Comparison of ENCODE assay signal across 8 cellular contexts in genomic region chr6:42661540-42662153, GRCh38.
A peak's percentile ranks its signal among the peaks of the same experiment; 100 is the strongest.
DNase-seq lines count a peak whose midpoint lies in the region; ATAC-seq and TF ChIP-seq lines count a peak whose summit lies in the region.

No MANE protein-coding gene starts in this region.

- peak; percentile 59 for DNase-seq in Caki2 (ENCODE audit: low read depth)
- DNase-seq in KBM-7, result peak; percentile 91
- DNase-seq in OCI-LY7 (ENCODE audit: low spot score), result peak; percentile 81
- DNase-seq in activated T-cell treated with anti-CD3 and anti-CD28 coated beads for 24 hours (ENCODE audit: low read depth), result peak; percentile 76
- DNase-seq in naive thymus-derived CD4-positive, alpha-beta T cell, result peak; percentile 73 to 89 (median 81)
- peak; percentile 50 to 58 for DNase-seq in stimulated activated CD8-positive, alpha-beta memory T cell treated with anti-CD3 and anti-CD28 coated beads, Interleukin-7, amount 100 ng/mL, for 48 hours (ENCODE audit: extremely low read depth in 1 of 2, low read depth in 1 of 2)

- peaks cover 84% of the 10 kb centered on the region for H3K36me3 ChIP-seq in OCI-LY7 (ENCODE audit: insufficient read depth, low read length)
- H3K36me3 ChIP-seq in naive thymus-derived CD4-positive, alpha-beta T cell (ENCODE audit: control insufficient read depth in 2 of 3, insufficient read depth in 3 of 3, low read length in 3 of 3), result peaks cover 19 to 53% (median 52%) of the 10 kb centered on the region in 3 experiments

- H3K9me2 ChIP-seq in OCI-LY7 (ENCODE audit: insufficient read depth, low read length), result no peaks in the 10 kb centered on the region

- no peaks in the 10 kb centered on the region for H3K9me3 ChIP-seq in OCI-LY7 (ENCODE audit: low read length)
- no peaks in the 10 kb centered on the region for H3K9me3 ChIP-seq in naive thymus-derived CD4-positive, alpha-beta T cell (ENCODE audit: control insufficient read depth in 2 of 3, low read length in 3 of 3)

- H3K79me2 ChIP-seq in OCI-LY7 (ENCODE audit: insufficient read depth, low read depth, low read length), result no peaks in the 10 kb centered on the region

- CTCF ChIA-PET in OCI-LY7 (lab: Charles Lee; ENCODE audit: unreplicated experiment), result interaction anchor here (0.6 to 1.2 kb wide), 4 partner anchors 65 to 218 kb away, joined by 3 to 9 read pairs (median 3); partner anchors contain the start of gene RPL7L1
- CTCF ChIA-PET in naive thymus-derived CD4-positive, alpha-beta T cell (lab: Charles Lee), result interaction anchor here (0.5 to 4.0 kb wide), 29 partner anchors 8 to 830 kb away, joined by 3 to 50 read pairs (median 4); partner anchors contain the start of genes RPL7L1 and TBCC

- POLR2A ChIA-PET in OCI-LY7 (lab: Charles Lee), result no interaction called here
- POLR2A ChIA-PET in naive thymus-derived CD4-positive, alpha-beta T cell (lab: Charles Lee), result interaction anchor here (0.5 to 3.5 kb wide), 17 partner anchors 12 to 529 kb away, joined by 3 to 25 read pairs (median 4); partner anchors contain the start of genes BICRAL, RPL7L1 and TBCC

- H3K4me1 ChIP-seq in OCI-LY7 (ENCODE audit: insufficient read depth, low read length, poor library complexity, severe bottlenecking), result no peaks in the 10 kb centered on the region
- no peaks in the 10 kb centered on the region for H3K4me1 ChIP-seq in naive thymus-derived CD4-positive, alpha-beta T cell (ENCODE audit: control insufficient read depth in 2 of 2, insufficient read depth in 2 of 2, low read length in 2 of 2)

- in situ Hi-C loops in Caki2 (cut with HindIII; ENCODE audit: low pct_unique_long_range_greater_than_20kb, low sequenced_read_pairs) (no loop called here), KBM-7 (cut with MboI; ENCODE audit: low pct_unique_long_range_greater_than_20kb, low sequenced_read_pairs) (loop anchor here (25.0 kb wide), 1 partner anchor 201 kb away; no protein-coding TSS in a partner anchor)

- no peak overlapping the region for H3K27ac ChIP-seq in OCI-LY7 (ENCODE audit: low read depth, low read length, poor library complexity, severe bottlenecking)
- H3K27ac ChIP-seq in naive thymus-derived CD4-positive, alpha-beta T cell (ENCODE audit: low read depth, low read length), result no peak overlapping the region

- peak; percentile 100 for TF ChIP-seq CTCF in OCI-LY7 (conservative IDR thresholded peaks at IDR 0.05; ENCODE audit: low read length)

- H2AFZ ChIP-seq in OCI-LY7 (ENCODE audit: low read length), result no peak overlapping the region

- no peaks in the 10 kb centered on the region for H3K27me3 Mint-ChIP-seq in naive thymus-derived CD4-positive, alpha-beta T cell

- no peak overlapping the region for H3K4me2 ChIP-seq in OCI-LY7 (ENCODE audit: low read length)

- H4K20me1 ChIP-seq in OCI-LY7 (ENCODE audit: insufficient read depth, low read length), result no peaks in the 10 kb centered on the region

- ATAC-seq in esophagus mucosa (peak; percentile 89), GM21717 (IDR thresholded peaks at IDR 0.05; ENCODE audit: unreplicated experiment) (no peak)
- peak; percentile 99 for ATAC-seq in naive thymus-derived CD4-positive, alpha-beta T cell

- H3K4me3 Mint-ChIP-seq in naive thymus-derived CD4-positive, alpha-beta T cell, result no peak overlapping the region

- H3K27me3 ChIP-seq in naive thymus-derived CD4-positive, alpha-beta T cell (ENCODE audit: control insufficient read depth in 2 of 2, insufficient read depth in 2 of 2, low read length in 2 of 2), result no peaks in the 10 kb centered on the region

- intact Hi-C loops in OCI-LY7 (cut with micrococcal nuclease; ENCODE audit: unreplicated experiment), result loop anchor here (1.0 kb wide), 3 partner anchors 65 to 238 kb away; no protein-coding TSS in a partner anchor
- intact Hi-C loops in naive thymus-derived CD4-positive, alpha-beta T cell (cut with micrococcal nuclease), result loop anchor here (1.0 to 2.0 kb wide), 6 partner anchors 65 to 481 kb away; partner anchors contain the start of gene TBCC (in 1 of the 2)

- peaks cover 11 to 47% (median 26%) of the 10 kb centered on the region in 5 donors for H3K36me3 Mint-ChIP-seq in naive thymus-derived CD4-positive, alpha-beta T cell

- BruUV-seq in OCI-LY7 (replicated peaks; lab: Mats Ljungman, UMichigan), result no TSS peak

- peaks cover 0 to 6% (median 0%) of the 10 kb centered on the region in 7 donors for H3K4me1 Mint-ChIP-seq in naive thymus-derived CD4-positive, alpha-beta T cell

- H3K9me3 Mint-ChIP-seq in naive thymus-derived CD4-positive, alpha-beta T cell, result peaks cover 0 to 1% (median 0%) of the 10 kb centered on the region in 11 donors

- no peak overlapping the region for H3K4me3 ChIP-seq in OCI-LY7 (ENCODE audit: low read depth, low read length, poor library complexity, severe bottlenecking)
- H3K4me3 ChIP-seq in naive thymus-derived CD4-positive, alpha-beta T cell (ENCODE audit: low read length), result no peak overlapping the region

- H3K27ac Mint-ChIP-seq in naive thymus-derived CD4-positive, alpha-beta T cell, result peak overlapping the region in 8 of 9 donors; percentile 0 to 59 (median 26)
